In the genomic region with DNA sequence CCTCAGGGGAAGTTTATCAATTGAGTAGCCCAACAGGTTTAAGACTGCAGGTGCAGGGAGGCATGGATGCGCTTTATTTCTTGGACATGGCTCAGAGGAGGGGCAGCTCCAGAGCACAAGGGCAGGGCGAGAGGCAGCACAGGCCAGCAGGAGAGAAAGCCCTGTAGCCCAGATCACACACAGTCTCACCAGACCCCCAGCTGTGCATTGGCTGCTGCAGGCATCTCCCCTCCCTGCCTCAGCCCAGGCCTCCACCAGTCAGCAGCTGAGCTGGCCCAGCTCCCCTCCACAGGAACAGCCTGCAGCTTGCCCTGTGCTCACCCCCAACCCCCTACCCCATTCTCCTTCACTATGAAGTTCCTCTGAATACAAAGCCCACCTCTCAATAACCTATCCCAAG, we compare ENCODE assay signal across 28 cellular contexts. TPM values are rescaled to one million over a fixed set of nuclear protein-coding genes. Genes with fewer than 3 reads are reported as not detected.
DNase-seq lines count a peak whose midpoint lies in the region; ATAC-seq, FAIRE-seq and TF ChIP-seq lines count a peak whose summit lies in the region.
"Had no signal": no experiment of that assay in that cellular context is flagged by ENCODE, and none has a peak within 500 bp of the region (broad histone marks: within the 10 kb centered on the region; RNA-seq: fewer than 3 reads in every experiment).

No MANE protein-coding gene starts in this region.

- H3K27ac ChIP-seq in CD8-positive, alpha-beta T cell (ENCODE audit: low read depth, low read length), result no peak overlapping the region
- H3K27ac ChIP-seq in H9 (ENCODE audit: insufficient read length, low read depth, low read length), result no peak overlapping the region
- no peak overlapping the region for H3K27ac ChIP-seq in GM12878 (ENCODE audit: control insufficient read depth, insufficient read depth)
- H3K27ac ChIP-seq: BLaER1, body of pancreas, hepatocyte, left lung, suprapubic skin, WERI-Rb-1 had no signal

- H3K27me3 Mint-ChIP-seq in CD8-positive, alpha-beta T cell (ENCODE audit: low read depth), result no peaks in the 10 kb centered on the region
- no peaks in the 10 kb centered on the region for H3K27me3 Mint-ChIP-seq in H9 (ENCODE audit: low read depth)
- no peaks in the 10 kb centered on the region for H3K27me3 Mint-ChIP-seq in naive thymus-derived CD8-positive, alpha-beta T cell
- H3K27me3 Mint-ChIP-seq: activated naive CD8-positive, alpha-beta T cell treated with anti-CD3 and anti-CD28 coated beads for 36 hours; naive B cell had no signal

- CTCF ChIA-PET in CD8-positive, alpha-beta T cell (lab: Charles Lee), result interaction anchor here (0.6 to 1.0 kb wide), 2 partner anchors 28 to 70 kb away, joined by 3 to 4 read pairs; no protein-coding TSS in a partner anchor
- CTCF ChIA-PET in GM12878 (lab: Yijun Ruan, JAX), result interaction anchor here (0.6 to 1.1 kb wide), 2 partner anchors 12 to 16 kb away, joined by 3 read pairs; no protein-coding TSS in a partner anchor

- no peak overlapping the region for H3K56ac ChIP-seq in H9 (ENCODE audit: insufficient read length, low read depth, low read length)

- H2AFZ ChIP-seq in H9 (ENCODE audit: low read length) (no peak overlapping the region), GM12878 (ENCODE audit: control insufficient read depth, low read depth, low read length) (no peak overlapping the region)
- H2AFZ ChIP-seq: hepatocyte had no signal

- in situ Hi-C loops in GM12878 (cut with MboI), result loop anchor here (10.0 kb wide), 2 partner anchors 52 to 132 kb away; a partner anchor contains a TSS

- no peak overlapping the region for H3K14ac ChIP-seq in H9 (ENCODE audit: insufficient read depth, low read length)

- no peak for DNase-seq in CD8-positive, alpha-beta T cell
- DNase-seq in H9 (peak; percentile 40), GM12878 (ENCODE audit: low read depth, low spot score) (no peak), foreskin melanocyte (no peak)
- DNase-seq in naive thymus-derived CD8-positive, alpha-beta T cell, result no peak
- no peak for DNase-seq in effector CD4-positive, alpha-beta T cell
- DNase-seq: activated CD8-positive, alpha-beta memory T cell treated with anti-CD3 and anti-CD28 coated beads, Interleukin-2, amount 50 U/mL, for 4 hours; activated naive CD8-positive, alpha-beta T cell treated with anti-CD3 and anti-CD28 coated beads for 36 hours; body of pancreas; effector memory CD4-positive, alpha-beta T cell; left lung; naive B cell; NCI-H1048; NCI-H187 treated with DMSO at 0.1 percent for 48 hours; NCI-H748 treated with DMSO at 0.1 percent for 48 hours; SK-N-SH; stimulated activated CD4-positive, alpha-beta T cell treated with anti-CD3 and anti-CD28 coated beads, Interleukin-2, amount 100 ng/mL, for 24 hours; WERI-Rb-1 had no signal

- H3K4me1 ChIP-seq in CD8-positive, alpha-beta T cell (ENCODE audit: insufficient read depth, low read length), result no peaks in the 10 kb centered on the region
- H3K4me1 ChIP-seq in H9 (ENCODE audit: insufficient read depth, low read length) (no peaks in the 10 kb centered on the region), GM12878 (ENCODE audit: control insufficient read depth, insufficient read depth, low read length) (no peaks in the 10 kb centered on the region)
- H3K4me1 ChIP-seq: body of pancreas had no signal

- no peak for TF ChIP-seq RAD21 in GM12878 (IDR thresholded peaks at IDR 0.05; ENCODE audit: insufficient read depth, low read depth, low read length)

- no peak overlapping the region for H4K8ac ChIP-seq in H9 (replicated peaks; ENCODE audit: insufficient read length, low read depth, low read length)

- no peaks in the 10 kb centered on the region for H3K9me3 ChIP-seq in CD8-positive, alpha-beta T cell (ENCODE audit: low read length)
- H3K9me3 ChIP-seq in H9 (ENCODE audit: control insufficient read depth, low read depth, low read length), result no peaks in the 10 kb centered on the region
- no peaks in the 10 kb centered on the region for H3K9me3 ChIP-seq in GM12878 (replicated peaks; ENCODE audit: control insufficient read depth, insufficient read depth, low read length)
- H3K9me3 ChIP-seq: BLaER1, body of pancreas, left lung, SK-N-SH, suprapubic skin had no signal

- no peak for TF ChIP-seq EP300 in GM12878 (IDR thresholded peaks at IDR 0.05; ENCODE audit: borderline replicate concordance in 1 of 2, control insufficient read depth in 1 of 2, low read depth in 2 of 2, low read length in 2 of 2)

- H4K20me1 ChIP-seq in H9 (ENCODE audit: control insufficient read depth, insufficient read depth, insufficient read length), result no peaks in the 10 kb centered on the region
- H4K20me1 ChIP-seq in GM12878 (ENCODE audit: control insufficient read depth, insufficient read depth), result no peaks in the 10 kb centered on the region

- no peak overlapping the region for H4K5ac ChIP-seq in H9 (ENCODE audit: insufficient read length, low read depth, low read length)

- POLR2A ChIA-PET in CD8-positive, alpha-beta T cell (lab: Charles Lee), result interaction anchor here (0.6 kb wide), 1 partner anchor 96 kb away, joined by 4 read pairs; no protein-coding TSS in a partner anchor
- POLR2A ChIA-PET in GM12878 (lab: Charles Lee), result no interaction called here
- POLR2A ChIA-PET in naive thymus-derived CD8-positive, alpha-beta T cell (lab: Charles Lee), result no interaction called here

- peaks cover 41% of the 10 kb centered on the region for H3K36me3 Mint-ChIP-seq in CD8-positive, alpha-beta T cell
- H3K36me3 Mint-ChIP-seq in H9 (ENCODE audit: insufficient read depth in 1 of 3, low read depth in 3 of 3), result peaks cover 19 to 54% (median 49%) of the 10 kb centered on the region in 3 experiments; a peak in 6 of 7 replicates
- H3K36me3 Mint-ChIP-seq in naive thymus-derived CD8-positive, alpha-beta T cell, result peaks cover 0 to 41% (median 0%) of the 10 kb centered on the region in 3 donors

- H3K79me2 ChIP-seq in H9 (ENCODE audit: insufficient read depth, low read length) (0 out of 2 replicates have a peak, but pooled peaks cover 1% of the 10 kb centered on the region), GM12878 (ENCODE audit: control insufficient read depth, insufficient read depth, low read length) (no peaks in the 10 kb centered on the region)

- FAIRE-seq in GM12878 (lab: Jason Lieb, UNC), result no peak
- FAIRE-seq: frontal cortex had no signal

- no peak overlapping the region for H3K4me3 ChIP-seq in CD8-positive, alpha-beta T cell (ENCODE audit: low read depth, low read length)
- no peak overlapping the region for H3K4me3 ChIP-seq in GM12878
- H3K4me3 ChIP-seq: BLaER1, body of pancreas, hepatocyte, left lung, smooth muscle cell, suprapubic skin had no signal

- no peak overlapping the region for H3K9ac ChIP-seq in H9 (ENCODE audit: extremely low read depth, insufficient read length, low read length)
- no peak overlapping the region for H3K9ac ChIP-seq in GM12878 (ENCODE audit: control insufficient read depth, insufficient read depth, low read length)
- H3K9ac ChIP-seq: BLaER1, SK-N-SH had no signal

- H3K4me1 Mint-ChIP-seq in CD8-positive, alpha-beta T cell (ENCODE audit: low read depth), result peaks cover 12% of the 10 kb centered on the region
- peaks cover 21% of the 10 kb centered on the region in 2 experiments for H3K4me1 Mint-ChIP-seq in H9
- H3K4me1 Mint-ChIP-seq in naive thymus-derived CD8-positive, alpha-beta T cell, result peaks cover 10 to 34% (median 22%) of the 10 kb centered on the region in 4 donors

- peak overlapping the region; percentile 45 for H3K27ac Mint-ChIP-seq in CD8-positive, alpha-beta T cell
- peak overlapping the region in 2 of 3 experiments; percentile 64 to 68; a peak in 3 of 7 replicates for H3K27ac Mint-ChIP-seq in H9
- peak overlapping the region in 7 of 10 donors; percentile 2 to 92 (median 49) for H3K27ac Mint-ChIP-seq in naive thymus-derived CD8-positive, alpha-beta T cell
- H3K27ac Mint-ChIP-seq: activated naive CD8-positive, alpha-beta T cell treated with anti-CD3 and anti-CD28 coated beads for 36 hours had no signal

- intact Hi-C loops in CD8-positive, alpha-beta T cell (cut with DNase I, micrococcal nuclease), result no loop called here
- intact Hi-C loops in GM12878 (cut with micrococcal nuclease; ENCODE audit: unreplicated experiment), result no loop called here

- ATAC-seq in CD8-positive, alpha-beta T cell, result no peak
- no peak for ATAC-seq in GM12878
- no peak for ATAC-seq in naive thymus-derived CD8-positive, alpha-beta T cell
- ATAC-seq in HG03135 (IDR thresholded peaks at IDR 0.05; ENCODE audit: unreplicated experiment), result no peak
- ATAC-seq: body of pancreas, esophagus mucosa had no signal

- H3K4me3 Mint-ChIP-seq in CD8-positive, alpha-beta T cell, result no peak overlapping the region
- no peak overlapping the region for H3K4me3 Mint-ChIP-seq in H9
- no peak overlapping the region for H3K4me3 Mint-ChIP-seq in naive thymus-derived CD8-positive, alpha-beta T cell
- H3K4me3 Mint-ChIP-seq: activated naive CD8-positive, alpha-beta T cell treated with anti-CD3 and anti-CD28 coated beads for 36 hours; naive B cell; T-helper 2 cell treated with Interferon-gamma antibody and Interleukin-4, amounts not matched to agents 5 μg/mL and 100 μg/mL, for 36 hours had no signal

- SMC1A ChIA-PET in GM12878 (lab: Charles Lee; ENCODE audit: uncharacterized antibody, unreplicated experiment), result interaction anchor here (0.6 to 1.6 kb wide), 2 partner anchors 49 to 500 kb away, joined by 3 read pairs; no protein-coding TSS in a partner anchor

- no peak overlapping the region for H3K4ac ChIP-seq in H9 (ENCODE audit: low read depth, low read length)

- no peak overlapping the region for H2BK15ac ChIP-seq in H9 (ENCODE audit: low read depth, low read length)

- no peak overlapping the region for H3K23ac ChIP-seq in H9 (ENCODE audit: insufficient read length, low read depth, low read length)

- no peak overlapping the region for H2BK5ac ChIP-seq in H9 (ENCODE audit: insufficient read length, low read length)

- RAD21 ChIA-PET in GM12878 (lab: Charles Lee; ENCODE audit: unreplicated experiment), result interaction anchor here (0.7 to 0.9 kb wide), 2 partner anchors 87 to 392 kb away, joined by 3 read pairs; no protein-coding TSS in a partner anchor

- H2BK20ac ChIP-seq in H9 (ENCODE audit: low read depth, low read length, poor library complexity, severe bottlenecking), result no peak overlapping the region

- WGBS in H9 (ENCODE audit: extremely low coverage, insufficient read length, low lambda C conversion rate), result no CpG with 5 or more reads among the region's 2 CpGs
- WGBS in GM12878 (ENCODE audit: insufficient coverage, insufficient replicate concordance, low lambda C conversion rate, missing lambda C conversion rate), result 100% methylated on average over 2 of the region's 2 CpGs

- H2BK120ac ChIP-seq in H9 (ENCODE audit: low read depth, low read length, poor library complexity, severe bottlenecking), result no peak overlapping the region

- H2BK12ac ChIP-seq in H9 (ENCODE audit: insufficient read length, low read depth, low read length), result no peak overlapping the region

- no peak for TF ChIP-seq CTCF in CD8-positive, alpha-beta T cell (IDR thresholded peaks at IDR 0.05)
- no peak for TF ChIP-seq CTCF in H9 (conservative IDR thresholded peaks at IDR 0.05)
- TF ChIP-seq CTCF in GM12878 (IDR thresholded peaks at IDR 0.05 in 2 of 3, conservative IDR thresholded peaks at IDR 0.05 in 1 of 3; ENCODE audit: control insufficient read depth in 2 of 3, extremely low read depth in 1 of 3, insufficient read depth in 1 of 3, low read depth in 3 of 3, low read length in 3 of 3), result no peak

- H4K91ac ChIP-seq in H9 (ENCODE audit: insufficient read length, low read depth, low read length), result no peak overlapping the region

- H3K27me3 ChIP-seq in CD8-positive, alpha-beta T cell (ENCODE audit: insufficient read depth, low read length), result no peaks in the 10 kb centered on the region
- no peaks in the 10 kb centered on the region for H3K27me3 ChIP-seq in H9 (ENCODE audit: insufficient read depth, low read length)
- H3K27me3 ChIP-seq in GM12878 (replicated peaks in 1 of 2; ENCODE audit: control insufficient read depth in 2 of 2, insufficient read depth in 2 of 2, low read length in 1 of 2), result no peaks in the 10 kb centered on the region
- H3K27me3 ChIP-seq: BLaER1, body of pancreas, hepatocyte, left lung, suprapubic skin had no signal

- H3K4me2 ChIP-seq in H9 (ENCODE audit: insufficient read depth, insufficient read length, low read length) (no peak overlapping the region), GM12878 (ENCODE audit: control insufficient read depth, insufficient read depth) (no peak overlapping the region)
- H3K4me2 ChIP-seq: BLaER1, hepatocyte, SK-N-SH, smooth muscle cell had no signal

- peaks cover 5% of the 10 kb centered on the region for H3K79me1 ChIP-seq in H9 (ENCODE audit: insufficient read depth, low read depth, low read length, poor library complexity, severe bottlenecking)

- no peaks in the 10 kb centered on the region for H3K23me2 ChIP-seq in H9 (ENCODE audit: insufficient read length, low read depth, low read length, poor library complexity, severe bottlenecking)

- H3T11ph ChIP-seq in H9 (ENCODE audit: low read length), result no peak overlapping the region

- H3K36me3 ChIP-seq in CD8-positive, alpha-beta T cell (ENCODE audit: insufficient read depth, low read length), result no peaks in the 10 kb centered on the region
- peaks cover 16 to 20% of the 10 kb centered on the region in 2 experiments; a peak in 3 of 4 replicates for H3K36me3 ChIP-seq in GM12878 (ENCODE audit: control insufficient read depth in 2 of 2, insufficient read depth in 2 of 2, low read length in 1 of 2)

- no peaks in the 10 kb centered on the region for H3K9me3 Mint-ChIP-seq in CD8-positive, alpha-beta T cell
- H3K9me3 Mint-ChIP-seq in H9, result no peaks in the 10 kb centered on the region
- no peaks in the 10 kb centered on the region for H3K9me3 Mint-ChIP-seq in naive thymus-derived CD8-positive, alpha-beta T cell
- H3K9me3 Mint-ChIP-seq: activated naive CD8-positive, alpha-beta T cell treated with anti-CD3 and anti-CD28 coated beads for 36 hours; naive B cell; T-helper 2 cell treated with Interferon-gamma antibody and Interleukin-4, amounts not matched to agents 5 μg/mL and 100 μg/mL, for 36 hours had no signal

- H2AK5ac ChIP-seq in H9 (ENCODE audit: insufficient read length, low read length), result no peak overlapping the region

- no TSS peak for BruUV-seq in GM12878 (replicated peaks; lab: Mats Ljungman, UMichigan)

- H3K18ac ChIP-seq in H9 (ENCODE audit: insufficient read length, low read depth, low read length), result no peak overlapping the region

- TF ChIP-seq POLR2A in GM12878 (IDR thresholded peaks at IDR 0.05; ENCODE audit: low read depth, low read length), result 0 out of 2 replicates have a peak, but pooled peaks have one; percentile 18

RNA-seq across cellular contexts. Expression of a gene that starts 24.7 kb away (rescaled TPM):
- total RNA-seq in CD8-positive, alpha-beta T cell, result 10 to 100 TPM; 10.3 to 10.5 TPM
- total RNA-seq in H9 (2021), result 80.1 and 80.3 TPM in 2 replicates
- total RNA-seq in GM12878 (2013; cell fraction: nucleolus; rRNA removed), result 26.2 and 26.4 TPM in 2 replicates
- 107 and 109 TPM in 2 replicates for total RNA-seq in GM12878 (2014; rRNA removed)
- 74.9 and 80.5 TPM in 2 replicates for total RNA-seq in GM12878 (2014; rRNA removed; fragmentation: Illumina TruSeq; extraction: Trizol)
- 85.9 and 91.1 TPM in 2 replicates for total RNA-seq in GM12878 (2021)
- 45.9 TPM for polyA plus RNA-seq in GM12878 (2011; ENCODE audit: low read depth)
- 91.6 and 128 TPM in 2 replicates for polyA plus RNA-seq in GM12878 (2011; rRNA removed)
- polyA plus RNA-seq in GM12878 (2011; cell fraction: cytosol; rRNA removed), result 127 and 146 TPM in 2 replicates
- 48.1 and 49.3 TPM in 2 replicates for polyA plus RNA-seq in GM12878 (2011; cell fraction: nucleus; rRNA removed)
- 68.0 and 83.2 TPM in 2 replicates for polyA plus RNA-seq in GM12878 (2012)
- polyA plus RNA-seq in GM12878 (2014; fragmentation: Illumina TruSeq; extraction: Trizol), result 68.1 and 87.4 TPM in 2 replicates
- 100 to 1,000 TPM; 291 to 294 TPM for polyA plus RNA-seq in GM12878 (2014; fragmentation: Nextera tagmentation; extraction: Ambion mirVana)
- polyA plus RNA-seq in GM12878 (2014; rRNA removed), result 117 and 145 TPM in 2 replicates
- 100 to 1,000 TPM; 170 to 193 TPM for polyA plus RNA-seq in GM12878 (2016; fragmentation: Nextera tagmentation; extraction: Ambion mirVana)
- 21.9 and 36.1 TPM in 2 replicates for polyA minus RNA-seq in GM12878 (2011; rRNA and poly(A)+ RNA removed)
- 16.8 and 17.4 TPM in 2 replicates for polyA minus RNA-seq in GM12878 (2011; cell fraction: cytosol; rRNA and poly(A)+ RNA removed)
- 7.9 and 9.6 TPM in 2 replicates for polyA minus RNA-seq in GM12878 (2011; cell fraction: nucleus; rRNA and poly(A)+ RNA removed)
- 10 to 100 TPM; 17.0 to 20.4 TPM for total RNA-seq in naive thymus-derived CD8-positive, alpha-beta T cell
- 10 to 100 TPM; 76.5 to 89.3 (median 80.3) TPM for polyA plus RNA-seq in naive thymus-derived CD8-positive, alpha-beta T cell

RNA-seq across cellular contexts. Expression of a gene that starts 24.8 kb away (rescaled TPM):
- total RNA-seq in CD8-positive, alpha-beta T cell, result 10 to 100 TPM; 14.1 to 19.0 TPM
- total RNA-seq in H9 (2021) (56.3 and 56.8 TPM in 2 replicates), GM12878 (2014; rRNA removed) (7.1 and 7.5 TPM in 2 replicates), GM12878 (2014; rRNA removed; fragmentation: Illumina TruSeq; extraction: Trizol) (4.0 and 4.1 TPM in 2 replicates), GM12878 (2021) (12.8 and 14.8 TPM in 2 replicates)
- total RNA-seq in GM12878 (2013; cell fraction: nucleolus; rRNA removed), result 27.1 and 27.5 TPM in 2 replicates
- 5.4 TPM for polyA plus RNA-seq in GM12878 (2011; ENCODE audit: low read depth)
- polyA plus RNA-seq in GM12878 (2011; rRNA removed) (9.2 and 15.0 TPM in 2 replicates), GM12878 (2014; fragmentation: Illumina TruSeq; extraction: Trizol) (7.4 and 9.5 TPM in 2 replicates), GM12878 (2014; fragmentation: Nextera tagmentation; extraction: Ambion mirVana) (under 1 TPM in 1 of 2 experiments, not detected in 1; 0.09 TPM), GM12878 (2014; rRNA removed) (9.5 and 10.2 TPM in 2 replicates), GM12878 (2016; fragmentation: Nextera tagmentation; extraction: Ambion mirVana) (1 to 10 TPM; 4.3 to 5.1 TPM)
- 21.7 and 22.5 TPM in 2 replicates for polyA plus RNA-seq in GM12878 (2011; cell fraction: cytosol; rRNA removed)
- 54.7 and 59.6 TPM in 2 replicates for polyA plus RNA-seq in GM12878 (2011; cell fraction: nucleus; rRNA removed)
- polyA plus RNA-seq in GM12878 (2012), result 8.2 and 11.7 TPM in 2 replicates
- 36.4 and 36.7 TPM in 2 replicates for polyA minus RNA-seq in GM12878 (2011; rRNA and poly(A)+ RNA removed)
- polyA minus RNA-seq in GM12878 (2011; cell fraction: cytosol; rRNA and poly(A)+ RNA removed), result 9.3 and 13.2 TPM in 2 replicates
- 8.3 and 15.1 TPM in 2 replicates for polyA minus RNA-seq in GM12878 (2011; cell fraction: nucleus; rRNA and poly(A)+ RNA removed)
- 10 to 100 TPM; 15.5 to 15.9 TPM for total RNA-seq in naive thymus-derived CD8-positive, alpha-beta T cell
- polyA plus RNA-seq in naive thymus-derived CD8-positive, alpha-beta T cell, result 1 to 10 TPM in 1 of 3 donors, under 1 TPM in 2; 0.26 to 2.2 (median 0.96) TPM

RNA-seq across cellular contexts. Expression of a gene that starts 56.1 kb away (rescaled TPM):
- under 1 TPM; 0.22 to 0.27 TPM for total RNA-seq in CD8-positive, alpha-beta T cell
- total RNA-seq in H9 (2021) (0.28 and 0.29 TPM in 2 replicates), GM12878 (2014; rRNA removed) (0.11 and 0.34 TPM in 2 replicates), GM12878 (2014; rRNA removed; fragmentation: Illumina TruSeq; extraction: Trizol) (0.09 and 0.22 TPM in 2 replicates), GM12878 (2021) (0.29 and 0.44 TPM in 2 replicates)
- not detected in 2 replicates for total RNA-seq in GM12878 (2013; cell fraction: nucleolus; rRNA removed)
- polyA plus RNA-seq in GM12878 (2011; ENCODE audit: low read depth), result 0.35 TPM
- polyA plus RNA-seq in GM12878 (2011; rRNA removed) (0.39 and 0.50 TPM in 2 replicates), GM12878 (2014; fragmentation: Illumina TruSeq; extraction: Trizol) (0.28 and 0.46 TPM in 2 replicates), GM12878 (2014; fragmentation: Nextera tagmentation; extraction: Ambion mirVana) (under 1 TPM; 0.05 to 0.06 TPM), GM12878 (2014; rRNA removed) (0.35 and 0.42 TPM in 2 replicates), GM12878 (2016; fragmentation: Nextera tagmentation; extraction: Ambion mirVana) (under 1 TPM; 0.15 to 0.37 TPM)
- 0.37 and 0.52 TPM in 2 replicates for polyA plus RNA-seq in GM12878 (2011; cell fraction: cytosol; rRNA removed)
- polyA plus RNA-seq in GM12878 (2011; cell fraction: nucleus; rRNA removed), result 2.4 and 4.4 TPM in 2 replicates
- polyA plus RNA-seq in GM12878 (2012), result 0.41 and 0.73 TPM in 2 replicates
- polyA minus RNA-seq in GM12878 (2011; rRNA and poly(A)+ RNA removed), result 0.22 and 0.41 TPM in 2 replicates
- not detected in 2 replicates for polyA minus RNA-seq in GM12878 (2011; cell fraction: cytosol; rRNA and poly(A)+ RNA removed)
- polyA minus RNA-seq in GM12878 (2011; cell fraction: nucleus; rRNA and poly(A)+ RNA removed), result 0.36 and 1.1 TPM in 2 replicates
- not detected for total RNA-seq in naive thymus-derived CD8-positive, alpha-beta T cell
- polyA plus RNA-seq in naive thymus-derived CD8-positive, alpha-beta T cell, result not detected
- total RNA-seq: frontal cortex, osteoblast, renal cortical epithelial cell, smooth muscle cell had no signal
- polyA plus RNA-seq: SK-N-SH had no signal
